27 cellular contexts compared by ENCODE assay signal in genomic region chr6:51901766-51902165, GRCh38.
DNase-seq lines count a peak whose midpoint lies in the region; ATAC-seq and TF ChIP-seq lines count a peak whose summit lies in the region.
"Had no signal": no experiment of that assay in that cellular context is flagged by ENCODE, and none has a peak within 500 bp of the region (broad histone marks: within the 10 kb centered on the region; RNA-seq: fewer than 3 reads in every experiment).

No MANE protein-coding gene starts in this region.

- H3K4me3 ChIP-seq in SJCRH30 (no peak overlapping the region), lower lobe of right lung (no peak overlapping the region)
- H3K4me3 ChIP-seq: A549; BLaER1 treated with 17β-estradiol and CSF1 and Interleukin-3, amounts not matched to agents 10 nM and 100 nM; HAP-1 had no signal

- TF ChIP-seq CTCF in lower lobe of right lung (IDR thresholded peaks at IDR 0.05) = no peak

- ATAC-seq in GM18867 (IDR thresholded peaks at IDR 0.05; ENCODE audit: unreplicated experiment) (peak; percentile 52), HG02885 (IDR thresholded peaks at IDR 0.05; ENCODE audit: poor library complexity, unreplicated experiment) (peak; percentile 87), lower lobe of right lung (no peak)
- ATAC-seq: A549, HepG2 had no signal

- no peaks in the 10 kb centered on the region for H3K27me3 ChIP-seq in SJCRH30
- H3K27me3 ChIP-seq in lower lobe of right lung (ENCODE audit: low read depth) = no peaks in the 10 kb centered on the region
- H3K27me3 ChIP-seq: BLaER1 treated with 17β-estradiol and CSF1 and Interleukin-3, amounts not matched to agents 10 nM and 100 nM had no signal

- intact Hi-C loops in lower lobe of right lung (cut with DNase I) = no loop called here

- H3K27ac ChIP-seq in SJCRH30 = no peak overlapping the region
- H3K27ac ChIP-seq in lower lobe of right lung = no peak overlapping the region
- H3K27ac ChIP-seq: A549; BLaER1 treated with 17β-estradiol and CSF1 and Interleukin-3, amounts not matched to agents 10 nM and 100 nM had no signal

- DNase-seq in NCI-H146 treated with DMSO at 0.1 percent for 48 hours (lab: John Stamatoyannopoulos, UW; ENCODE audit: unreplicated experiment) = peak; percentile 4
- DNase-seq in SJCRH30 = no peak
- DNase-seq in lower lobe of right lung = no peak
- DNase-seq in activated gamma-delta T cell (lab: John Stamatoyannopoulos, UW) = no peak
- no peak for DNase-seq in occipital lobe (lab: John Stamatoyannopoulos, UW)
- DNase-seq: AML-193; CD4-positive, alpha-beta memory T cell; COR-L47; DMS53; GOT3; HFFc6; Karpas-422; NCI-H1092 treated with DMSO at 0.1 percent for 48 hours; NCI-H1436; NCI-H1930; NCI-H2107; NCI-H446; NCI-H526; Right ventricle myocardium superior; RPMI8226; T-helper 1 cell had no signal

- H3K4me1 ChIP-seq in SJCRH30 (no peaks in the 10 kb centered on the region), lower lobe of right lung (no peaks in the 10 kb centered on the region)
- H3K4me1 ChIP-seq: A549; BLaER1 treated with 17β-estradiol and CSF1 and Interleukin-3, amounts not matched to agents 10 nM and 100 nM; HAP-1 had no signal

- H3K9me3 ChIP-seq in SJCRH30 (replicated peaks) = no peaks in the 10 kb centered on the region
- no peaks in the 10 kb centered on the region for H3K9me3 ChIP-seq in lower lobe of right lung
- H3K9me3 ChIP-seq: A549; BLaER1 treated with 17β-estradiol and CSF1 and Interleukin-3, amounts not matched to agents 10 nM and 100 nM; HAP-1 had no signal

- H3K36me3 ChIP-seq in SJCRH30 = no peaks in the 10 kb centered on the region
- no peaks in the 10 kb centered on the region for H3K36me3 ChIP-seq in lower lobe of right lung
- H3K36me3 ChIP-seq: BLaER1 treated with 17β-estradiol and CSF1 and Interleukin-3, amounts not matched to agents 10 nM and 100 nM; HAP-1 had no signal

Comparison
In these comparisons a context has a peak if more than half of its experiments do, and no peak if none do; other contexts are left out.
1. ATAC-seq: peak in GM18867 (single experiment) and HG02885 (single experiment); none in lower lobe of right lung (0 of 2).